1 cellular context compared by ENCODE assay signal in genomic region chr7:7183061-7183832, GRCh38.
A peak's percentile ranks its signal among the peaks of the same experiment; 100 is the strongest.
TF ChIP-seq lines count a peak whose summit lies in the region.

No MANE protein-coding gene starts in this region.

TF ChIP-seq in HepG2, 621 proteins besides CTCF, POLR2A, EP300 and RAD21 (continued from another document and continues in another):
- no peak for TF ChIP-seq POGZ (CRISPR knock-in tag; IDR thresholded peaks at IDR 0.05)
- no peak for TF ChIP-seq ATM (IDR thresholded peaks at IDR 0.05; ENCODE audit: borderline replicate concordance)
- 0 out of 2 replicates have a peak, but pooled peaks have one; percentile 29 for TF ChIP-seq MTA1 (CRISPR knock-in tag; IDR thresholded peaks at IDR 0.05; ENCODE audit: borderline replicate concordance)
- 0 out of 2 replicates have a peak, but pooled peaks have one; percentile 1 for TF ChIP-seq KDM1A (CRISPR knock-in tag; IDR thresholded peaks at IDR 0.05)
- TF ChIP-seq, protein P1, sequence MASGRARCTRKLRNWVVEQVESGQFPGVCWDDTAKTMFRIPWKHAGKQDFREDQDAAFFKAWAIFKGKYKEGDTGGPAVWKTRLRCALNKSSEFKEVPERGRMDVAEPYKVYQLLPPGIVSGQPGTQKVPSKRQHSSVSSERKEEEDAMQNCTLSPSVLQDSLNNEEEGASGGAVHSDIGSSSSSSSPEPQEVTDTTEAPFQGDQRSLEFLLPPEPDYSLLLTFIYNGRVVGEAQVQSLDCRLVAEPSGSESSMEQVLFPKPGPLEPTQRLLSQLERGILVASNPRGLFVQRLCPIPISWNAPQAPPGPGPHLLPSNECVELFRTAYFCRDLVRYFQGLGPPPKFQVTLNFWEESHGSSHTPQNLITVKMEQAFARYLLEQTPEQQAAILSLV (CRISPR knock-in tag; IDR thresholded peaks at IDR 0.05; ENCODE audit: borderline replicate concordance), result peak; percentile 19; the same call in 1 of the 2 replicates
- TF ChIP-seq ATF4 (CRISPR knock-in tag; IDR thresholded peaks at IDR 0.05), result no peak
- TF ChIP-seq, protein P2, sequence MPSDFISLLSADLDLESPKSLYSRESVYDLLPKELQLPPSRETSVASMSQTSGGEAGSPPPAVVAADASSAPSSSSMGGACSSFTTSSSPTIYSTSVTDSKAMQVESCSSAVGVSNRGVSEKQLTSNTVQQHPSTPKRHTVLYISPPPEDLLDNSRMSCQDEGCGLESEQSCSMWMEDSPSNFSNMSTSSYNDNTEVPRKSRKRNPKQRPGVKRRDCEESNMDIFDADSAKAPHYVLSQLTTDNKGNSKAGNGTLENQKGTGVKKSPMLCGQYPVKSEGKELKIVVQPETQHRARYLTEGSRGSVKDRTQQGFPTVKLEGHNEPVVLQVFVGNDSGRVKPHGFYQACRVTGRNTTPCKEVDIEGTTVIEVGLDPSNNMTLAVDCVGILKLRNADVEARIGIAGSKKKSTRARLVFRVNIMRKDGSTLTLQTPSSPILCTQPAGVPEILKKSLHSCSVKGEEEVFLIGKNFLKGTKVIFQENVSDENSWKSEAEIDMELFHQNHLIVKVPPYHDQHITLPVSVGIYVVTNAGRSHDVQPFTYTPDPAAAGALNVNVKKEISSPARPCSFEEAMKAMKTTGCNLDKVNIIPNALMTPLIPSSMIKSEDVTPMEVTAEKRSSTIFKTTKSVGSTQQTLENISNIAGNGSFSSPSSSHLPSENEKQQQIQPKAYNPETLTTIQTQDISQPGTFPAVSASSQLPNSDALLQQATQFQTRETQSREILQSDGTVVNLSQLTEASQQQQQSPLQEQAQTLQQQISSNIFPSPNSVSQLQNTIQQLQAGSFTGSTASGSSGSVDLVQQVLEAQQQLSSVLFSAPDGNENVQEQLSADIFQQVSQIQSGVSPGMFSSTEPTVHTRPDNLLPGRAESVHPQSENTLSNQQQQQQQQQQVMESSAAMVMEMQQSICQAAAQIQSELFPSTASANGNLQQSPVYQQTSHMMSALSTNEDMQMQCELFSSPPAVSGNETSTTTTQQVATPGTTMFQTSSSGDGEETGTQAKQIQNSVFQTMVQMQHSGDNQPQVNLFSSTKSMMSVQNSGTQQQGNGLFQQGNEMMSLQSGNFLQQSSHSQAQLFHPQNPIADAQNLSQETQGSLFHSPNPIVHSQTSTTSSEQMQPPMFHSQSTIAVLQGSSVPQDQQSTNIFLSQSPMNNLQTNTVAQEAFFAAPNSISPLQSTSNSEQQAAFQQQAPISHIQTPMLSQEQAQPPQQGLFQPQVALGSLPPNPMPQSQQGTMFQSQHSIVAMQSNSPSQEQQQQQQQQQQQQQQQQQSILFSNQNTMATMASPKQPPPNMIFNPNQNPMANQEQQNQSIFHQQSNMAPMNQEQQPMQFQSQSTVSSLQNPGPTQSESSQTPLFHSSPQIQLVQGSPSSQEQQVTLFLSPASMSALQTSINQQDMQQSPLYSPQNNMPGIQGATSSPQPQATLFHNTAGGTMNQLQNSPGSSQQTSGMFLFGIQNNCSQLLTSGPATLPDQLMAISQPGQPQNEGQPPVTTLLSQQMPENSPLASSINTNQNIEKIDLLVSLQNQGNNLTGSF (CRISPR knock-in tag; IDR thresholded peaks at IDR 0.05), result no peak
- TF ChIP-seq, protein P3, sequence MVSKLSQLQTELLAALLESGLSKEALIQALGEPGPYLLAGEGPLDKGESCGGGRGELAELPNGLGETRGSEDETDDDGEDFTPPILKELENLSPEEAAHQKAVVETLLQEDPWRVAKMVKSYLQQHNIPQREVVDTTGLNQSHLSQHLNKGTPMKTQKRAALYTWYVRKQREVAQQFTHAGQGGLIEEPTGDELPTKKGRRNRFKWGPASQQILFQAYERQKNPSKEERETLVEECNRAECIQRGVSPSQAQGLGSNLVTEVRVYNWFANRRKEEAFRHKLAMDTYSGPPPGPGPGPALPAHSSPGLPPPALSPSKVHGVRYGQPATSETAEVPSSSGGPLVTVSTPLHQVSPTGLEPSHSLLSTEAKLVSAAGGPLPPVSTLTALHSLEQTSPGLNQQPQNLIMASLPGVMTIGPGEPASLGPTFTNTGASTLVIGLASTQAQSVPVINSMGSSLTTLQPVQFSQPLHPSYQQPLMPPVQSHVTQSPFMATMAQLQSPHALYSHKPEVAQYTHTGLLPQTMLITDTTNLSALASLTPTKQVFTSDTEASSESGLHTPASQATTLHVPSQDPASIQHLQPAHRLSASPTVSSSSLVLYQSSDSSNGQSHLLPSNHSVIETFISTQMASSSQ (IDR thresholded peaks at IDR 0.05; ENCODE audit: low read depth), result no peak
- TF ChIP-seq, protein P3 (CRISPR knock-in tag; IDR thresholded peaks at IDR 0.05; ENCODE audit: borderline replicate concordance), result peak; percentile 11; the same call in 1 of the 2 replicates
- TF ChIP-seq SAFB2 (CRISPR knock-in tag; IDR thresholded peaks at IDR 0.05; ENCODE audit: borderline replicate concordance, low read depth), result 0 out of 2 replicates have a peak, but pooled peaks have one; percentile 82
- 0 out of 2 replicates have a peak, but pooled peaks have one; percentile 17 for TF ChIP-seq ZNF607 (CRISPR knock-in tag; IDR thresholded peaks at IDR 0.05; ENCODE audit: borderline replicate concordance)
- TF ChIP-seq FOXO1 (CRISPR knock-in tag; IDR thresholded peaks at IDR 0.05), result no peak
- TF ChIP-seq ZNF703 (CRISPR knock-in tag; IDR thresholded peaks at IDR 0.05; ENCODE audit: borderline replicate concordance), result 0 out of 2 replicates have a peak, but pooled peaks have one; percentile 50
- TF ChIP-seq ASH2L (IDR thresholded peaks at IDR 0.05; ENCODE audit: insufficient read length, low read depth, low read length), result peak; percentile 53
- TF ChIP-seq FUBP1 (CRISPR knock-in tag; IDR thresholded peaks at IDR 0.05; ENCODE audit: borderline replicate concordance), result no peak
- no peak for TF ChIP-seq JUND (CRISPR knock-in tag; IDR thresholded peaks at IDR 0.05)
- peak; percentile 28; the same call in 1 of the 2 replicates for TF ChIP-seq PHF21A (CRISPR knock-in tag; IDR thresholded peaks at IDR 0.05)
- TF ChIP-seq, protein P4, sequence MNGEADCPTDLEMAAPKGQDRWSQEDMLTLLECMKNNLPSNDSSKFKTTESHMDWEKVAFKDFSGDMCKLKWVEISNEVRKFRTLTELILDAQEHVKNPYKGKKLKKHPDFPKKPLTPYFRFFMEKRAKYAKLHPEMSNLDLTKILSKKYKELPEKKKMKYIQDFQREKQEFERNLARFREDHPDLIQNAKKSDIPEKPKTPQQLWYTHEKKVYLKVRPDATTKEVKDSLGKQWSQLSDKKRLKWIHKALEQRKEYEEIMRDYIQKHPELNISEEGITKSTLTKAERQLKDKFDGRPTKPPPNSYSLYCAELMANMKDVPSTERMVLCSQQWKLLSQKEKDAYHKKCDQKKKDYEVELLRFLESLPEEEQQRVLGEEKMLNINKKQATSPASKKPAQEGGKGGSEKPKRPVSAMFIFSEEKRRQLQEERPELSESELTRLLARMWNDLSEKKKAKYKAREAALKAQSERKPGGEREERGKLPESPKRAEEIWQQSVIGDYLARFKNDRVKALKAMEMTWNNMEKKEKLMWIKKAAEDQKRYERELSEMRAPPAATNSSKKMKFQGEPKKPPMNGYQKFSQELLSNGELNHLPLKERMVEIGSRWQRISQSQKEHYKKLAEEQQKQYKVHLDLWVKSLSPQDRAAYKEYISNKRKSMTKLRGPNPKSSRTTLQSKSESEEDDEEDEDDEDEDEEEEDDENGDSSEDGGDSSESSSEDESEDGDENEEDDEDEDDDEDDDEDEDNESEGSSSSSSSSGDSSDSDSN (CRISPR knock-in tag; IDR thresholded peaks at IDR 0.05), result peak; percentile 63
- 0 out of 2 replicates have a peak, but pooled peaks have one; percentile 1 for TF ChIP-seq HMG20A (CRISPR knock-in tag; IDR thresholded peaks at IDR 0.05; ENCODE audit: borderline replicate concordance)
- TF ChIP-seq, protein P5, sequence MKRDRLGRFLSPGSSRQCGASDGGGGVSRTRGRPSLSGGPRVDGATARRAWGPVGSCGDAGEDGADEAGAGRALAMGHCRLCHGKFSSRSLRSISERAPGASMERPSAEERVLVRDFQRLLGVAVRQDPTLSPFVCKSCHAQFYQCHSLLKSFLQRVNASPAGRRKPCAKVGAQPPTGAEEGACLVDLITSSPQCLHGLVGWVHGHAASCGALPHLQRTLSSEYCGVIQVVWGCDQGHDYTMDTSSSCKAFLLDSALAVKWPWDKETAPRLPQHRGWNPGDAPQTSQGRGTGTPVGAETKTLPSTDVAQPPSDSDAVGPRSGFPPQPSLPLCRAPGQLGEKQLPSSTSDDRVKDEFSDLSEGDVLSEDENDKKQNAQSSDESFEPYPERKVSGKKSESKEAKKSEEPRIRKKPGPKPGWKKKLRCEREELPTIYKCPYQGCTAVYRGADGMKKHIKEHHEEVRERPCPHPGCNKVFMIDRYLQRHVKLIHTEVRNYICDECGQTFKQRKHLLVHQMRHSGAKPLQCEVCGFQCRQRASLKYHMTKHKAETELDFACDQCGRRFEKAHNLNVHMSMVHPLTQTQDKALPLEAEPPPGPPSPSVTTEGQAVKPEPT (CRISPR knock-in tag; IDR thresholded peaks at IDR 0.05; ENCODE audit: low read depth), result peak; percentile 54; the same call in 1 of the 2 replicates
- peak; percentile 9; the same call in 1 of the 2 replicates for TF ChIP-seq PRDM10 (CRISPR knock-in tag; IDR thresholded peaks at IDR 0.05; ENCODE audit: low read depth)
- 0 out of 2 replicates have a peak, but pooled peaks have one; percentile 25 for TF ChIP-seq KLF12 (CRISPR knock-in tag; IDR thresholded peaks at IDR 0.05; ENCODE audit: borderline replicate concordance)
- TF ChIP-seq RXRA (CRISPR knock-in tag; IDR thresholded peaks at IDR 0.05), result 0 out of 2 replicates have a peak, but pooled peaks have one; percentile 0
- 0 out of 2 replicates have a peak, but pooled peaks have one; percentile 53 for TF ChIP-seq NAIF1 (CRISPR knock-in tag; IDR thresholded peaks at IDR 0.05; ENCODE audit: borderline replicate concordance)
- no peak for TF ChIP-seq PPARG (CRISPR knock-in tag; conservative IDR thresholded peaks at IDR 0.05)
- TF ChIP-seq ARNT2 (CRISPR knock-in tag; IDR thresholded peaks at IDR 0.05; ENCODE audit: low read depth), result peak; percentile 2; the same call in 1 of the 2 replicates
- peak; percentile 34; the same call in 1 of the 2 replicates for TF ChIP-seq ARNTL (CRISPR knock-in tag; IDR thresholded peaks at IDR 0.05)
- TF ChIP-seq REPIN1 (CRISPR knock-in tag; IDR thresholded peaks at IDR 0.05; ENCODE audit: borderline replicate concordance, low read depth), result peak; percentile 33; the same call in 1 of the 2 replicates
- TF ChIP-seq ZNF552 (CRISPR knock-in tag; IDR thresholded peaks at IDR 0.05; ENCODE audit: borderline replicate concordance), result no peak
- TF ChIP-seq ZNF891 (CRISPR knock-in tag; IDR thresholded peaks at IDR 0.05), result no peak
- peak; percentile 38 for TF ChIP-seq POLR2G (IDR thresholded peaks at IDR 0.05; ENCODE audit: low read depth, low read length)
- TF ChIP-seq SAP130 (CRISPR knock-in tag; IDR thresholded peaks at IDR 0.05; ENCODE audit: low read depth), result peak; percentile 3; the same call in 1 of the 2 replicates
- TF ChIP-seq RBM39 (IDR thresholded peaks at IDR 0.05; ENCODE audit: low read depth, low read length, poor library complexity, severe bottlenecking), result peak; percentile 41
- peak; percentile 14; the same call in 1 of the 2 replicates for TF ChIP-seq ZNF451 (CRISPR knock-in tag; IDR thresholded peaks at IDR 0.05)
